In the genomic region with DNA sequence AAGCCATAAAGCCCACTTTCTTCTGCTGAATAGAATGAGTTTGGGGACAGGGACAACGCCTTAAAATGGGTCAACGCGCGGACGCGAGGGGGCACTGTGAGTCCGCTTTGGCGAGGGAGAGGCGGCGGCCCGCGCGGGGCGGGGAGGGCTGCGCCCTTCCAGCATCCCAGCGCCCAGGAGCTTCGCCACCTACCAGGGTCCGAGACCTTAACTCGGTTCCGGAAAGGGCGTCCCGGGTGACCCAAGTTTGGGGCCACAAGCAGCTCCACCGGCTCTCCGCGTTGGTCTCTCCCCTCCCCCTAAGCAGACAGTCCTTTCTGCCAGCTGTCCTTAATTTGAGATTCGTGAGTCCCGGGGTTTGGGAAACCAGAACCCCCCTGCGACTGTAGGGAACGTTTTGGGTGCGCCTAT, we compare ENCODE assay signal across 8 cellular contexts. TPM values are rescaled to one million over a fixed set of nuclear protein-coding genes. Genes with fewer than 3 reads are reported as not detected.
DNase-seq lines count a peak whose midpoint lies in the region; ATAC-seq, FAIRE-seq and TF ChIP-seq lines count a peak whose summit lies in the region.

No MANE protein-coding gene starts in this region.

- POLR2A ChIA-PET in activated B cell treated with CpG ODN at 0.5 μM for 24 hours (lab: Charles Lee) = no interaction called here

- peak overlapping the region; percentile 56 for H3K4me3 Mint-ChIP-seq in activated B cell treated with CpG ODN at 0.5 μM for 24 hours

- H3K27me3 ChIP-seq in DOHH2 (ENCODE audit: control insufficient read depth, low read length) (peaks cover 19% of the 10 kb centered on the region), esophagus squamous epithelium (peaks cover 0 to 87% (median 0%) of the 10 kb centered on the region in 4 donors), mucosa of stomach (ENCODE audit: control insufficient read depth, insufficient read depth, low read length) (peaks cover 33% of the 10 kb centered on the region), testis (no peaks in the 10 kb centered on the region)

- peak; percentile 52 for DNase-seq in H54 (ENCODE audit: insufficient read length, low spot score)
- peak; percentile 50 for DNase-seq in NCI-H128 (lab: John Stamatoyannopoulos, UW; ENCODE audit: unreplicated experiment)
- DNase-seq in activated B cell treated with CpG ODN at 0.5 μM for 24 hours = no peak
- no peak for DNase-seq in esophagus squamous epithelium (lab: John Stamatoyannopoulos, UW)
- peak; percentile 84 for DNase-seq in testis
- no peak for DNase-seq in activated gamma-delta T cell treated with Interleukin-2 at 50 U/mL for 16 hours

- intact Hi-C loops in activated B cell treated with CpG ODN at 0.5 μM for 24 hours (cut with micrococcal nuclease) (no loop called here), esophagus squamous epithelium (cut with DNase I) (loop anchor here (5.0 kb wide), 1 partner anchor 661 kb away; no protein-coding TSS in a partner anchor), testis (cut with DNase I; ENCODE audit: low total_unique reads) (loop anchor here (10.0 kb wide), 1 partner anchor 658 kb away; no protein-coding TSS in a partner anchor)

- no peaks in the 10 kb centered on the region for H3K79me2 ChIP-seq in DOHH2 (ENCODE audit: control insufficient read depth, low read length)

- no peaks in the 10 kb centered on the region for H4K20me1 ChIP-seq in DOHH2 (ENCODE audit: control insufficient read depth, insufficient read depth, low read depth, low read length)

- 1 to 2% methylated on average over 16 of the region's 30 CpGs for WGBS in esophagus squamous epithelium, 2 donors
- 0 to 1% methylated on average over 12 to 30 of the region's 30 CpGs for WGBS in testis, 2 donors

- H3K36me3 ChIP-seq in DOHH2 (ENCODE audit: control insufficient read depth, low read length) = no peaks in the 10 kb centered on the region
- H3K36me3 ChIP-seq in esophagus squamous epithelium = no peaks in the 10 kb centered on the region
- H3K36me3 ChIP-seq in mucosa of stomach (ENCODE audit: control insufficient read depth, insufficient read depth, low read length) = no peaks in the 10 kb centered on the region
- no peaks in the 10 kb centered on the region for H3K36me3 ChIP-seq in testis (ENCODE audit: low read depth, missing control alignments)

- H3K9me3 Mint-ChIP-seq in activated B cell treated with CpG ODN at 0.5 μM for 24 hours = no peaks in the 10 kb centered on the region

- H3K9ac ChIP-seq in mucosa of stomach (ENCODE audit: low read length) = no peak overlapping the region

- ATAC-seq in activated B cell treated with CpG ODN at 0.5 μM for 24 hours (ENCODE audit: low read depth) = no peak

- H3K4me3 ChIP-seq in DOHH2 (ENCODE audit: low read length) (no peak overlapping the region), esophagus squamous epithelium (peak overlapping the region; percentile 50 to 76 (median 75)), mucosa of stomach (ENCODE audit: low read length) (peak overlapping the region; percentile 32), testis (peak overlapping the region; percentile 9 to 78)

- TF ChIP-seq POLR2A in H54 (IDR thresholded peaks at IDR 0.05; ENCODE audit: low read depth, low read length) (no peak), esophagus squamous epithelium (IDR thresholded peaks at IDR 0.05) (no peak), testis (IDR thresholded peaks at IDR 0.05) (no peak)

- peaks cover 52% of the 10 kb centered on the region for H3K27me3 Mint-ChIP-seq in activated B cell treated with CpG ODN at 0.5 μM for 24 hours

- no peak for FAIRE-seq in H54 (lab: Jason Lieb, UNC)

- no peak overlapping the region for H3K27ac ChIP-seq in DOHH2 (ENCODE audit: low read depth, low read length)
- H3K27ac ChIP-seq in esophagus squamous epithelium = peak overlapping the region in 2 of 4 donors; percentile 85 to 87
- peak overlapping the region in 1 of 2 donors; percentile 48 for H3K27ac ChIP-seq in testis

- peak; percentile 67 for TF ChIP-seq CTCF in DOHH2 (IDR thresholded peaks at IDR 0.05; ENCODE audit: low read depth, low read length, poor library complexity, severe bottlenecking)
- no peak for TF ChIP-seq CTCF in activated B cell treated with CpG ODN at 0.5 μM for 24 hours (IDR thresholded peaks at IDR 0.05)
- peak; percentile 35 to 83 (median 74) for TF ChIP-seq CTCF in esophagus squamous epithelium (IDR thresholded peaks at IDR 0.05)
- TF ChIP-seq CTCF in testis (IDR thresholded peaks at IDR 0.05) = peak; percentile 53 to 71 (median 67)

- H3K36me3 Mint-ChIP-seq in activated B cell treated with CpG ODN at 0.5 μM for 24 hours (ENCODE audit: low read depth) = no peaks in the 10 kb centered on the region

- H3K4me2 ChIP-seq in DOHH2 (ENCODE audit: low read length) = no peak overlapping the region; the same call in 1 of the 2 replicates

- H3K9me3 ChIP-seq in DOHH2 (ENCODE audit: control insufficient read depth, insufficient read depth, low read length) (no peaks in the 10 kb centered on the region), esophagus squamous epithelium (no peaks in the 10 kb centered on the region), mucosa of stomach (ENCODE audit: control insufficient read depth, low read length) (no peaks in the 10 kb centered on the region), testis (no peaks in the 10 kb centered on the region)

- H3K9me2 ChIP-seq in DOHH2 (replicated peaks; ENCODE audit: control insufficient read depth, low read length) = no peaks in the 10 kb centered on the region

- no peak overlapping the region for H3K27ac Mint-ChIP-seq in activated B cell treated with CpG ODN at 0.5 μM for 24 hours

- H3K4me1 ChIP-seq in DOHH2 (ENCODE audit: control insufficient read depth, low read length) (no peaks in the 10 kb centered on the region), esophagus squamous epithelium (peaks cover 5 to 51% (median 12%) of the 10 kb centered on the region in 3 donors), mucosa of stomach (ENCODE audit: control insufficient read depth, insufficient read depth, low read length) (peaks cover 29% of the 10 kb centered on the region), testis (no peaks in the 10 kb centered on the region)

- H3F3A ChIP-seq in DOHH2 (ENCODE audit: control insufficient read depth, insufficient read depth) = no peaks in the 10 kb centered on the region

- CTCF ChIA-PET in activated B cell treated with CpG ODN at 0.5 μM for 24 hours (lab: Charles Lee) = interaction anchor here (1.0 kb wide), 1 partner anchor 670 kb away, joined by 3 read pairs; no protein-coding TSS in a partner anchor

- H3K4me1 Mint-ChIP-seq in activated B cell treated with CpG ODN at 0.5 μM for 24 hours = peaks cover 20% of the 10 kb centered on the region

RNA-seq across cellular contexts. Expression of gene SAMD5, which starts 1.8 kb away (rescaled TPM):
- total RNA-seq in activated B cell treated with CpG ODN at 0.5 μM for 24 hours = not detected in 2 replicates
- total RNA-seq in esophagus squamous epithelium = 10 to 100 TPM in 2 of 4 donors, 1 to 10 TPM in 2; 6.9 to 16.2 (median 12.7) TPM
- 10 to 100 TPM; 27.2 to 27.9 TPM for total RNA-seq in testis
- polyA plus RNA-seq in testis (ENCODE audit: insufficient read depth, low read depth, low replicate concordance) = 4.9 TPM

Comparison
In these comparisons a context has a peak if more than half of its experiments do, and no peak if none do; other contexts are left out.
1. DNase-seq: peak in H54 (single experiment), NCI-H128 (single experiment) and testis (single experiment); none in activated B cell treated with CpG ODN at 0.5 μM for 24 hours (single experiment), esophagus squamous epithelium (single experiment) and activated gamma-delta T cell treated with Interleukin-2 at 50 U/mL for 16 hours (single experiment).